ENCODE assay signal across 18 cellular contexts in genomic region chrX:123219916-123220315, GRCh38. TPM values are rescaled to one million over a fixed set of nuclear protein-coding genes. Genes with fewer than 3 reads are reported as not detected.
DNase-seq lines count a peak whose midpoint lies in the region; ATAC-seq, FAIRE-seq and TF ChIP-seq lines count a peak whose summit lies in the region.
"Had no signal": no experiment of that assay in that cellular context is flagged by ENCODE, and none has a peak within 500 bp of the region (broad histone marks: within the 10 kb centered on the region; RNA-seq: fewer than 3 reads in every experiment).

No MANE protein-coding gene starts in this region.

- no peaks in the 10 kb centered on the region for H3K27me3 Mint-ChIP-seq in CD4-positive, alpha-beta memory T cell
- H3K27me3 Mint-ChIP-seq in mesothelial cell of epicardium (ENCODE audit: low read depth) = peaks cover 7% of the 10 kb centered on the region
- H3K27me3 Mint-ChIP-seq: activated naive CD4-positive, alpha-beta T cell treated with anti-CD3 and anti-CD28 coated beads, Interleukin-2, amount 50 U/mL, for 24 hours; central memory CD8-positive, alpha-beta T cell had no signal

- POLR2A ChIA-PET in K562 (lab: Yijun Ruan, JAX) = interaction anchor here (0.5 to 1.2 kb wide), 3 partner anchors 10 to 214 kb away, joined by 3 read pairs; no protein-coding TSS in a partner anchor
- POLR2A ChIA-PET in CD4-positive, alpha-beta memory T cell (lab: Charles Lee; ENCODE audit: partially characterized antibody) = no interaction called here

- DNase-seq in Right ventricle myocardium inferior (ENCODE audit: missing footprints) (peak; percentile 44), right atrium auricular region (ENCODE audit: low spot score) (no peak), K562 (ENCODE audit: extremely low read depth in 1 of 4, low spot score in 3 of 4) (peak in 1 of 4 experiments; percentile 5), islet precursor cell (peak; percentile 73), NCI-H1436 (lab: John Stamatoyannopoulos, UW) (no peak), mesothelial cell of epicardium (ENCODE audit: low spot score in 2 of 2, unreplicated experiment in 2 of 2) (no peak)
- DNase-seq in CD4-positive, alpha-beta memory T cell = no peak
- DNase-seq: ACHN; GF-D8; mesendoderm; NCI-H1048; NK-92 treated with Interleukin-12 subunit alpha and Interleukin-12 subunit beta, amount 100 ng/mL, for 24 hours; SHP77; small intestine; trophoblast cell had no signal

- in situ Hi-C loops in K562 (cut with MboI) = no loop called here

- no peaks in the 10 kb centered on the region for H4K20me1 ChIP-seq in K562 (replicated peaks; ENCODE audit: control insufficient read depth, insufficient read depth, low read length)

- H2AFZ ChIP-seq in K562 (ENCODE audit: low read depth, low read length) = peak overlapping the region; percentile 76; the same call in 1 of the 2 replicates

- no peaks in the 10 kb centered on the region for H3K9me3 ChIP-seq in right atrium auricular region
- no peaks in the 10 kb centered on the region for H3K9me3 ChIP-seq in K562 (replicated peaks; ENCODE audit: control insufficient read depth, insufficient read depth, low read depth, low read length)
- H3K9me3 ChIP-seq in CD4-positive, alpha-beta memory T cell (ENCODE audit: control insufficient read depth in 1 of 2, low read length in 2 of 2) = no peaks in the 10 kb centered on the region

- no peaks in the 10 kb centered on the region for H3K79me2 ChIP-seq in K562 (ENCODE audit: control insufficient read depth, insufficient read depth, low read length)

- no peak for TF ChIP-seq POLR2A in K562 (conservative IDR thresholded peaks at IDR 0.05)

- H3K27ac Mint-ChIP-seq in CD4-positive, alpha-beta memory T cell = no peak overlapping the region
- no peak overlapping the region for H3K27ac Mint-ChIP-seq in mesothelial cell of epicardium
- H3K27ac Mint-ChIP-seq: activated naive CD4-positive, alpha-beta T cell treated with anti-CD3 and anti-CD28 coated beads, Interleukin-2, amount 50 U/mL, for 24 hours had no signal

- ATAC-seq in Right ventricle myocardium inferior = peak; percentile 64
- ATAC-seq in K562 = no peak
- no peak for ATAC-seq in HG03095 (IDR thresholded peaks at IDR 0.05; ENCODE audit: unreplicated experiment)

- 15% methylated on average over 3 of the region's 3 CpGs for WGBS in K562 (ENCODE audit: insufficient coverage, low coverage, missing lambda C conversion rate)

- no peak for TF ChIP-seq RAD21 in K562 (CRISPR knock-in tag; conservative IDR thresholded peaks at IDR 0.05 in 1 of 2, IDR thresholded peaks at IDR 0.05 in 1 of 2)

- no peak for FAIRE-seq in K562 (lab: Jason Lieb, UNC)
- FAIRE-seq: small intestine had no signal

- H3K27me3 ChIP-seq in right atrium auricular region = no peaks in the 10 kb centered on the region
- no peaks in the 10 kb centered on the region for H3K27me3 ChIP-seq in K562 (ENCODE audit: control insufficient read depth in 2 of 2, insufficient read depth in 2 of 2, low read length in 2 of 2)
- H3K27me3 ChIP-seq in CD4-positive, alpha-beta memory T cell (ENCODE audit: insufficient read depth, low read length) = no peaks in the 10 kb centered on the region

- H3K27ac ChIP-seq in right atrium auricular region (peak overlapping the region in 1 of 2 donors; percentile 29), K562 (ENCODE audit: extremely low read depth, low read depth, low read length) (no peak overlapping the region)
- H3K27ac ChIP-seq in CD4-positive, alpha-beta memory T cell (ENCODE audit: low read depth, low read length) = no peak overlapping the region

- peaks cover 0 to 2% (median 0%) of the 10 kb centered on the region in 8 donors for H3K9me3 Mint-ChIP-seq in CD4-positive, alpha-beta memory T cell
- H3K9me3 Mint-ChIP-seq in mesothelial cell of epicardium = peaks cover 27% of the 10 kb centered on the region
- H3K9me3 Mint-ChIP-seq: activated naive CD4-positive, alpha-beta T cell treated with anti-CD3 and anti-CD28 coated beads, Interleukin-2, amount 50 U/mL, for 24 hours; central memory CD8-positive, alpha-beta T cell had no signal

- TF ChIP-seq EP300 in K562 (IDR thresholded peaks at IDR 0.05; ENCODE audit: low read length) = no peak

- no peaks in the 10 kb centered on the region for H3K9me1 ChIP-seq in K562 (ENCODE audit: control insufficient read depth, insufficient read depth, low read length)

- no peaks in the 10 kb centered on the region for H3K36me3 ChIP-seq in right atrium auricular region
- no peaks in the 10 kb centered on the region for H3K36me3 ChIP-seq in K562 (ENCODE audit: control insufficient read depth, insufficient read depth, low read length)
- no peaks in the 10 kb centered on the region for H3K36me3 ChIP-seq in CD4-positive, alpha-beta memory T cell (ENCODE audit: insufficient read depth, low read length)

- H3K4me3 ChIP-seq in right atrium auricular region (no peak overlapping the region), K562 (no peak overlapping the region)
- H3K4me3 ChIP-seq in CD4-positive, alpha-beta memory T cell (ENCODE audit: low read length in 2 of 2) = no peak overlapping the region

- no peak overlapping the region for H3K4me2 ChIP-seq in K562 (ENCODE audit: insufficient read depth, low read length)

- H3K4me1 ChIP-seq in right atrium auricular region = peaks cover 0 to 4% of the 10 kb centered on the region in 2 donors
- peaks cover 7 to 36% of the 10 kb centered on the region in 2 experiments for H3K4me1 ChIP-seq in K562 (replicated peaks in 1 of 2; ENCODE audit: control insufficient read depth in 2 of 2, insufficient read depth in 2 of 2, low read length in 2 of 2)
- H3K4me1 ChIP-seq in CD4-positive, alpha-beta memory T cell (ENCODE audit: insufficient read depth, low read length) = no peaks in the 10 kb centered on the region

- no peaks in the 10 kb centered on the region for H3K4me1 Mint-ChIP-seq in CD4-positive, alpha-beta memory T cell
- H3K4me1 Mint-ChIP-seq in mesothelial cell of epicardium = no peaks in the 10 kb centered on the region
- H3K4me1 Mint-ChIP-seq: activated naive CD4-positive, alpha-beta T cell treated with anti-CD3 and anti-CD28 coated beads, Interleukin-2, amount 50 U/mL, for 24 hours; central memory CD8-positive, alpha-beta T cell had no signal

- no peak overlapping the region for H3K9ac ChIP-seq in K562 (ENCODE audit: insufficient read depth in 1 of 2, low read depth in 2 of 2, low read length in 2 of 2)

- no peak overlapping the region for H3K4me3 Mint-ChIP-seq in CD4-positive, alpha-beta memory T cell
- H3K4me3 Mint-ChIP-seq in mesothelial cell of epicardium = no peak overlapping the region
- H3K4me3 Mint-ChIP-seq: activated naive CD4-positive, alpha-beta T cell treated with anti-CD3 and anti-CD28 coated beads, Interleukin-2, amount 50 U/mL, for 24 hours; central memory CD8-positive, alpha-beta T cell had no signal

- BruUV-seq in K562 (replicated peaks; lab: Mats Ljungman, UMichigan) = no TSS peak

- H3K36me3 Mint-ChIP-seq in CD4-positive, alpha-beta memory T cell = no peaks in the 10 kb centered on the region
- H3K36me3 Mint-ChIP-seq in mesothelial cell of epicardium = no peaks in the 10 kb centered on the region

- intact Hi-C loops in Right ventricle myocardium inferior (cut with DNase I) = no loop called here
- intact Hi-C loops in K562 (cut with micrococcal nuclease) = no loop called here
- intact Hi-C loops in CD4-positive, alpha-beta memory T cell (cut with micrococcal nuclease) = no loop called here

- CTCF ChIA-PET in K562 (lab: Yijun Ruan, JAX; ENCODE audit: low intra/inter-chr PET ratio) = no interaction called here
- CTCF ChIA-PET in CD4-positive, alpha-beta memory T cell (lab: Charles Lee; ENCODE audit: partially characterized antibody) = no interaction called here

- no peak for TF ChIP-seq CTCF in right atrium auricular region (IDR thresholded peaks at IDR 0.05)
- TF ChIP-seq CTCF in K562 (IDR thresholded peaks at IDR 0.05 in 2 of 3, conservative IDR thresholded peaks at IDR 0.05 in 1 of 3; ENCODE audit: insufficient read depth in 2 of 3, low read depth in 1 of 3, low read length in 3 of 3) = no peak
- no peak for TF ChIP-seq CTCF in mesothelial cell of epicardium (IDR thresholded peaks at IDR 0.05; ENCODE audit: unreplicated experiment)

TF ChIP-seq in K562, 482 proteins besides CTCF, POLR2A, EP300 and RAD21:
- TF ChIP-seq TRIM28 (IDR thresholded peaks at IDR 0.05) (no peak), NR3C1 (CRISPR knock-in tag; IDR thresholded peaks at IDR 0.05) (no peak), ELK1 (CRISPR knock-in tag; IDR thresholded peaks at IDR 0.05) (no peak), ZNF717 (CRISPR knock-in tag; IDR thresholded peaks at IDR 0.05) (no peak), ZNF41 (CRISPR knock-in tag; conservative IDR thresholded peaks at IDR 0.05) (no peak)

RNA-seq across cellular contexts. Expression of gene GRIA3, which starts 35.8 kb away (rescaled TPM):
- total RNA-seq in Right ventricle myocardium inferior = 0.73 TPM
- 1 to 10 TPM in 1 of 2 donors, under 1 TPM in 1; 0.74 to 1.0 TPM for total RNA-seq in right atrium auricular region
- total RNA-seq in K562 (2011; cell fraction: chromatin; rRNA removed; ENCODE audit: low replicate concordance) = not detected in 2 replicates
- not detected in 2 replicates for total RNA-seq in K562 (2011; cell fraction: nucleolus; rRNA removed)
- total RNA-seq in K562 (2011; cell fraction: nucleoplasm; rRNA removed) = not detected in 2 replicates
- total RNA-seq in K562 (2014; rRNA removed) = not detected in 2 replicates
- not detected in 2 replicates for total RNA-seq in K562 (2014; rRNA removed; fragmentation: Illumina TruSeq; extraction: Trizol)
- total RNA-seq in K562 (2015; rRNA removed; fragmentation: Illumina TruSeq; extraction: Trizol) = not detected in 2 replicates
- total RNA-seq in K562 (2021) = not detected in 2 replicates
- polyA plus RNA-seq in K562 (2011; rRNA removed) = not detected in 2 replicates
- not detected in 2 replicates for polyA plus RNA-seq in K562 (2011; cell fraction: cytosol; rRNA removed)
- polyA plus RNA-seq in K562 (2011; cell fraction: nucleus; rRNA removed) = not detected in 2 replicates
- 0.03 and 0.12 TPM in 2 replicates for polyA plus RNA-seq in K562 (2012)
- polyA plus RNA-seq in K562 (2014; fragmentation: Illumina TruSeq; extraction: Trizol) = not detected in 2 replicates
- polyA plus RNA-seq in K562 (2014; fragmentation: Nextera tagmentation; extraction: Ambion mirVana) = under 1 TPM in 1 of 2 experiments, not detected in 1; 0.10 TPM
- not detected in 2 replicates for polyA plus RNA-seq in K562 (2014; rRNA removed)
- not detected in 2 replicates for polyA minus RNA-seq in K562 (2011; rRNA and poly(A)+ RNA removed)
- not detected in 2 replicates for polyA minus RNA-seq in K562 (2011; cell fraction: cytosol; rRNA and poly(A)+ RNA removed)
- not detected in 2 replicates for polyA minus RNA-seq in K562 (2011; cell fraction: nucleus; rRNA and poly(A)+ RNA removed)
- not detected for total RNA-seq in CD4-positive, alpha-beta memory T cell
- polyA plus RNA-seq in CD4-positive, alpha-beta memory T cell = not detected
- 1.9 to 2.8 TPM (median 2.3 TPM) in 3 replicates for total RNA-seq in mesothelial cell of epicardium

Comparison
In these comparisons a context has a peak if more than half of its experiments do, and no peak if none do; other contexts are left out.
1. DNase-seq: peak in Right ventricle myocardium inferior (single experiment) and islet precursor cell (single experiment); none in right atrium auricular region (single experiment), NCI-H1436 (single experiment), CD4-positive, alpha-beta memory T cell (0 of 5) and mesothelial cell of epicardium (0 of 2).